2 cellular contexts compared by ENCODE assay signal in the genomic region with DNA sequence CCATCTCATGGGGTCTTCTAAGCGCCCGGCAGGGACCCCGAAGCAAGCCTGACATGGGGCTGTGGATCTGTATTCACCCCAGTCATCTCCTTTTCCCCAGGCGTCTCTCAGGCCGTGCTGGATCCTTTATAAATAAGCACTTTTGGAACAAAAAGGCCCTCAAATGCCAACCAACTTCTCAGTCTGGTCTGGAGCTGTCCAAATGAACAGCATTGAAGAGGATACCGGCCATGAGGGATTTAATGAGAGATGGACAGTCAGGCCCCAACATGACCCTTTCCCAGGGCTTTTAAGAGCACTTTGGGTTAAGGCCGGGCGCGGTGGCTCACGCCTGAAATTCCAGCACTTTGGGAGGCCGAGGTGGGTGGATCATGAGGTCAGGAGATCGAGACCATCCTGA.
TF ChIP-seq lines count a peak whose summit lies in the region.

No MANE protein-coding gene starts in this region.

TF ChIP-seq in SK-N-SH, 30 proteins besides CTCF, POLR2A, EP300 and RAD21 (continued from another document):
- TF ChIP-seq, protein P1, sequence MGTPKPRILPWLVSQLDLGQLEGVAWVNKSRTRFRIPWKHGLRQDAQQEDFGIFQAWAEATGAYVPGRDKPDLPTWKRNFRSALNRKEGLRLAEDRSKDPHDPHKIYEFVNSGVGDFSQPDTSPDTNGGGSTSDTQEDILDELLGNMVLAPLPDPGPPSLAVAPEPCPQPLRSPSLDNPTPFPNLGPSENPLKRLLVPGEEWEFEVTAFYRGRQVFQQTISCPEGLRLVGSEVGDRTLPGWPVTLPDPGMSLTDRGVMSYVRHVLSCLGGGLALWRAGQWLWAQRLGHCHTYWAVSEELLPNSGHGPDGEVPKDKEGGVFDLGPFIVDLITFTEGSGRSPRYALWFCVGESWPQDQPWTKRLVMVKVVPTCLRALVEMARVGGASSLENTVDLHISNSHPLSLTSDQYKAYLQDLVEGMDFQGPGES (IDR thresholded peaks at IDR 0.05; ENCODE audit: low read depth, low read length), result no peak
TF ChIP-seq in SK-N-SH: peak in this region for 1.

TF ChIP-seq in SK-N-SH treated with all-trans-retinoic acid at 6 μM for 48 hours, 23 proteins besides CTCF, POLR2A, EP300 and RAD21 (continued from another document):
- TF ChIP-seq, protein P2, sequence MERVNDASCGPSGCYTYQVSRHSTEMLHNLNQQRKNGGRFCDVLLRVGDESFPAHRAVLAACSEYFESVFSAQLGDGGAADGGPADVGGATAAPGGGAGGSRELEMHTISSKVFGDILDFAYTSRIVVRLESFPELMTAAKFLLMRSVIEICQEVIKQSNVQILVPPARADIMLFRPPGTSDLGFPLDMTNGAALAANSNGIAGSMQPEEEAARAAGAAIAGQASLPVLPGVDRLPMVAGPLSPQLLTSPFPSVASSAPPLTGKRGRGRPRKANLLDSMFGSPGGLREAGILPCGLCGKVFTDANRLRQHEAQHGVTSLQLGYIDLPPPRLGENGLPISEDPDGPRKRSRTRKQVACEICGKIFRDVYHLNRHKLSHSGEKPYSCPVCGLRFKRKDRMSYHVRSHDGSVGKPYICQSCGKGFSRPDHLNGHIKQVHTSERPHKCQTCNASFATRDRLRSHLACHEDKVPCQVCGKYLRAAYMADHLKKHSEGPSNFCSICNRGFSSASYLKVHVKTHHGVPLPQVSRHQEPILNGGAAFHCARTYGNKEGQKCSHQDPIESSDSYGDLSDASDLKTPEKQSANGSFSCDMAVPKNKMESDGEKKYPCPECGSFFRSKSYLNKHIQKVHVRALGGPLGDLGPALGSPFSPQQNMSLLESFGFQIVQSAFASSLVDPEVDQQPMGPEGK (CRISPR knock-in tag; IDR thresholded peaks at IDR 0.05; ENCODE audit: borderline replicate concordance), result no peak
- TF ChIP-seq BACH2 (CRISPR knock-in tag; IDR thresholded peaks at IDR 0.05; ENCODE audit: borderline replicate concordance) (no peak), ESRRG (CRISPR knock-in tag; IDR thresholded peaks at IDR 0.05) (no peak), OSR1 (CRISPR knock-in tag; IDR thresholded peaks at IDR 0.05) (no peak)
